17 cellular contexts compared by ENCODE assay signal in genomic region chr2:101111262-101111838, GRCh38. TPM values are rescaled to one million over a fixed set of nuclear protein-coding genes. Genes with fewer than 3 reads are reported as not detected.
DNase-seq lines count a peak whose midpoint lies in the region; ATAC-seq and TF ChIP-seq lines count a peak whose summit lies in the region.
"Had no signal": no experiment of that assay in that cellular context is flagged by ENCODE, and none has a peak within 500 bp of the region (broad histone marks: within the 10 kb centered on the region; RNA-seq: fewer than 3 reads in every experiment).

No MANE protein-coding gene starts in this region.

- H3K27me3 ChIP-seq in PC-3 (ENCODE audit: low read length) (no peaks in the 10 kb centered on the region), skeletal muscle satellite cell (ENCODE audit: control insufficient read depth, insufficient read depth, low read length) (no peaks in the 10 kb centered on the region)

- no peaks in the 10 kb centered on the region for H3K9me3 Mint-ChIP-seq in progenitor cell of endocrine pancreas (ENCODE audit: low read depth)
- H3K9me3 Mint-ChIP-seq: activated naive CD8-positive, alpha-beta T cell treated with anti-CD3 and anti-CD28 coated beads, Interleukin-2, amount 10 ng/mL, durations not matched to agents 7 days and 5 days; activated T-helper 2 cell treated with anti-CD3 and anti-CD28 coated beads, Interferon-gamma antibody, Interleukin-2, Interleukin-4, amounts not matched to agents 10 μg/mL and 5 μg/mL and 100 μg/mL, durations not matched to agents 14 hours and 24 hours and 36 hours; memory B cell; naive B cell; T-helper 1 cell treated with Interleukin-12 subunit alpha and Interleukin-12 subunit beta and Interleukin-4 antibody, amounts not matched to agents 30 μg/mL and 1 μg/mL, for 36 hours had no signal

- ATAC-seq in PC-3 (no peak), esophagus mucosa (peak; percentile 70), HG02763 (IDR thresholded peaks at IDR 0.05; ENCODE audit: unreplicated experiment) (no peak)

- BruUV-seq in PC-3 (replicated peaks; lab: Mats Ljungman, UMichigan), result no TSS peak

- DNase-seq in NCI-H748 (lab: John Stamatoyannopoulos, UW; ENCODE audit: unreplicated experiment) (peak; percentile 7), NCI-H748 treated with DMSO at 0.1 percent for 48 hours (lab: John Stamatoyannopoulos, UW) (no peak), PC-3 (peak; percentile 17), progenitor cell of endocrine pancreas (ENCODE audit: low spot score, unreplicated experiment) (no peak), NCI-H128 (lab: John Stamatoyannopoulos, UW; ENCODE audit: unreplicated experiment) (no peak)
- DNase-seq: activated CD4-positive, alpha-beta T cell treated with anti-CD3 and anti-CD28 coated beads, Interleukin-2, amount 50 U/mL, for 1 hour; activated CD8-positive, alpha-beta memory T cell treated with anti-CD3 and anti-CD28 coated beads, Interleukin-2, amount 50 U/mL, for 48 hours; activated naive CD8-positive, alpha-beta T cell treated with anti-CD3 and anti-CD28 coated beads, Interleukin-2, amount 10 ng/mL, durations not matched to agents 7 days and 5 days; erythroblast; MM.1S; naive B cell had no signal

- POLR2A ChIA-PET in PC-3 (lab: Charles Lee; ENCODE audit: unreplicated experiment), result no interaction called here

- no peaks in the 10 kb centered on the region for H3K9me2 ChIP-seq in PC-3 (replicated peaks; ENCODE audit: low read length)

- H3K9ac ChIP-seq in PC-3 (ENCODE audit: low read length) (no peak overlapping the region), skeletal muscle satellite cell (ENCODE audit: low read depth, low read length) (no peak overlapping the region)

- TF ChIP-seq CTCF in PC-3 (conservative IDR thresholded peaks at IDR 0.05; ENCODE audit: low read depth, low read length) (no peak), progenitor cell of endocrine pancreas (IDR thresholded peaks at IDR 0.05; ENCODE audit: unreplicated experiment) (no peak)

- peaks cover 44% of the 10 kb centered on the region for H3K4me1 Mint-ChIP-seq in progenitor cell of endocrine pancreas (ENCODE audit: low read depth)
- H3K4me1 Mint-ChIP-seq: activated naive CD8-positive, alpha-beta T cell treated with anti-CD3 and anti-CD28 coated beads, Interleukin-2, amount 10 ng/mL, durations not matched to agents 7 days and 5 days had no signal

- H3K27me3 Mint-ChIP-seq in progenitor cell of endocrine pancreas, result no peaks in the 10 kb centered on the region
- H3K27me3 Mint-ChIP-seq: memory B cell had no signal

- intact Hi-C loops in PC-3 (cut with micrococcal nuclease), result loop anchor here (5.0 kb wide), 2 partner anchors 36 to 74 kb away; no protein-coding TSS in a partner anchor

- H3K4me1 ChIP-seq in PC-3 (ENCODE audit: insufficient read depth, low read length) (peaks cover 67% of the 10 kb centered on the region), skeletal muscle satellite cell (ENCODE audit: control insufficient read depth, insufficient read depth, low read length) (peaks cover 68% of the 10 kb centered on the region)

- H3K4me2 ChIP-seq in PC-3 (ENCODE audit: low read length), result peak overlapping the region; percentile 78; the same call in 1 of the 2 replicates
- H3K4me2 ChIP-seq in skeletal muscle satellite cell (ENCODE audit: low read length), result peak overlapping the region; percentile 25

- H3K9me3 ChIP-seq in PC-3 (ENCODE audit: low read length), result no peaks in the 10 kb centered on the region
- H3K9me3 ChIP-seq in skeletal muscle satellite cell (replicated peaks; ENCODE audit: low read length), result no peaks in the 10 kb centered on the region

- CTCF ChIA-PET in PC-3 (lab: Charles Lee), result no interaction called here

- peaks cover 28% of the 10 kb centered on the region; the same call in 1 of the 2 replicates for H4K20me1 ChIP-seq in PC-3 (ENCODE audit: low read length)

- no peak overlapping the region for H3K4me3 ChIP-seq in PC-3 (ENCODE audit: low read length)
- H3K4me3 ChIP-seq in skeletal muscle satellite cell (ENCODE audit: low read length), result no peak overlapping the region

- H3K79me2 ChIP-seq in PC-3 (ENCODE audit: low read length), result peaks cover 89% of the 10 kb centered on the region

- no peak overlapping the region for H3K4me3 Mint-ChIP-seq in progenitor cell of endocrine pancreas (ENCODE audit: low read depth)
- H3K4me3 Mint-ChIP-seq: activated naive CD8-positive, alpha-beta T cell treated with anti-CD3 and anti-CD28 coated beads, Interleukin-2, amount 10 ng/mL, durations not matched to agents 7 days and 5 days; memory B cell; naive B cell; T-helper 1 cell treated with Interleukin-12 subunit alpha and Interleukin-12 subunit beta and Interleukin-4 antibody, amounts not matched to agents 30 μg/mL and 1 μg/mL, for 36 hours had no signal

- H3K27ac Mint-ChIP-seq in progenitor cell of endocrine pancreas, result no peak overlapping the region
- H3K27ac Mint-ChIP-seq: activated naive CD8-positive, alpha-beta T cell treated with anti-CD3 and anti-CD28 coated beads, Interleukin-2, amount 10 ng/mL, durations not matched to agents 7 days and 5 days; activated T-helper 2 cell treated with anti-CD3 and anti-CD28 coated beads, Interferon-gamma antibody, Interleukin-2, Interleukin-4, amounts not matched to agents 10 μg/mL and 5 μg/mL and 100 μg/mL, durations not matched to agents 14 hours and 24 hours and 36 hours; memory B cell; T-helper 1 cell treated with Interleukin-12 subunit alpha and Interleukin-12 subunit beta and Interleukin-4 antibody, amounts not matched to agents 30 μg/mL and 1 μg/mL, for 36 hours had no signal

- no peak overlapping the region for H2AFZ ChIP-seq in PC-3 (ENCODE audit: low read length)

- H3F3A ChIP-seq in PC-3 (ENCODE audit: low read length, unreplicated experiment), result peaks cover 9% of the 10 kb centered on the region

- H3K36me3 ChIP-seq in PC-3 (ENCODE audit: low read depth, low read length), result peaks cover 6% of the 10 kb centered on the region; the same call in 1 of the 2 replicates
- H3K36me3 ChIP-seq in skeletal muscle satellite cell (ENCODE audit: insufficient read depth, low read length), result no peaks in the 10 kb centered on the region

- peak overlapping the region; percentile 94 for H3K27ac ChIP-seq in PC-3 (ENCODE audit: low read length)

- no peaks in the 10 kb centered on the region for H3K36me3 Mint-ChIP-seq in progenitor cell of endocrine pancreas (ENCODE audit: insufficient read depth)
- H3K36me3 Mint-ChIP-seq: activated naive CD8-positive, alpha-beta T cell treated with anti-CD3 and anti-CD28 coated beads, Interleukin-2, amount 10 ng/mL, durations not matched to agents 7 days and 5 days; memory B cell; naive B cell had no signal

RNA-seq across cellular contexts. Expression of gene TBC1D8, which starts 39.8 kb away (rescaled TPM):
- total RNA-seq in PC-3 (2014; rRNA removed) (39.7 and 41.7 TPM in 2 replicates), esophagus mucosa (17.8 TPM), progenitor cell of endocrine pancreas (32.6 and 34.8 TPM in 2 replicates)
- 27.9 and 28.2 TPM in 2 replicates for total RNA-seq in skeletal muscle satellite cell (2012; rRNA removed)

Comparison
In these comparisons a context has a peak if more than half of its experiments do, and no peak if none do; other contexts are left out.
1. DNase-seq: peak in NCI-H748 (single experiment) and PC-3 (single experiment); none in NCI-H748 treated with DMSO at 0.1 percent for 48 hours (single experiment), progenitor cell of endocrine pancreas (single experiment) and NCI-H128 (single experiment).